9 cellular contexts compared by ENCODE assay signal in the genomic region with DNA sequence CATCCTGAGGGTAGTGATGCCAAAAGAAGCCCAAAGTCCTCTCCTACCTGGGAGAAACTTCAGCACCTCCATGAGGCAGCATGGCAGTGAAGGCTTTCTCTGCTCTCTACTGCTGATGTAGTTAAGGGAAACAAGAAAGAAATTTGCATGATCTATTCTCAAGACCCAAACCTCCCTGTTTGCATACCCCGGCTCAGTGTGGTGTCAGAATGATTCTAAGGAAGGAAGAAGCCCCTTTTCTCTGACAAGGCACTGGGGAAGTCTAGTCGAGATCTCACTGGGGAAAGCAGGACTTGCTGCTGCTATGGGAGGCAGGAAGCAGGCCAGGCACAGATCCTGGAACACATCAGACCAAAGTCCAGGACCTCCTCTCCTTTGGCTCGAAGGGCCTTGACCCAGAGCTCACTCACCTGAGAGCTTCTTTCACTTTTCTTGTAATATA.
DNase-seq lines count a peak whose midpoint lies in the region; ATAC-seq and TF ChIP-seq lines count a peak whose summit lies in the region.
"Had no signal": no experiment of that assay in that cellular context is flagged by ENCODE, and none has a peak within 500 bp of the region (broad histone marks: within the 10 kb centered on the region; RNA-seq: fewer than 3 reads in every experiment).

No MANE protein-coding gene starts in this region.

- H3K27me3 ChIP-seq in psoas muscle (ENCODE audit: insufficient read depth in 3 of 3, low read length in 2 of 3): no peaks in the 10 kb centered on the region

- 73 to 82% (median 79%) methylated on average over 3 of the region's 3 CpGs for WGBS in psoas muscle, 3 donors

- H3K36me3 ChIP-seq in psoas muscle (ENCODE audit: insufficient read depth in 1 of 2, low read depth in 1 of 2): no peaks in the 10 kb centered on the region

- DNase-seq in NCI-H526 (lab: John Stamatoyannopoulos, UW) (peak; percentile 34 to 57), psoas muscle (no peak), head of caudate nucleus (no peak), inferior parietal cortex (ENCODE audit: extremely low spot score) (no peak), NCI-H2196 (lab: John Stamatoyannopoulos, UW; ENCODE audit: unreplicated experiment) (no peak)
- DNase-seq: activated CD4-positive, alpha-beta T cell treated with anti-CD3 and anti-CD28 coated beads for 4 hours; IMR-90 had no signal

- H3K4me1 ChIP-seq in psoas muscle: peaks cover 41% of the 10 kb centered on the region

- H3K9me3 ChIP-seq in psoas muscle: no peaks in the 10 kb centered on the region

- peak; percentile 90 for ATAC-seq in GM19025 (IDR thresholded peaks at IDR 0.05; ENCODE audit: low read depth, unreplicated experiment)
- peak; percentile 89 for ATAC-seq in HG02623 (IDR thresholded peaks at IDR 0.05; ENCODE audit: unreplicated experiment)
- no peak for ATAC-seq in psoas muscle

- intact Hi-C loops in psoas muscle (cut with DNase I) (no loop called here), head of caudate nucleus (cut with DNase I) (no loop called here)

- H3K27ac ChIP-seq in psoas muscle: peak overlapping the region; percentile 12

- H3K4me3 ChIP-seq in psoas muscle: no peak overlapping the region

- TF ChIP-seq CTCF in psoas muscle (IDR thresholded peaks at IDR 0.05): no peak

Comparison
In these comparisons a context has a peak if more than half of its experiments do, and no peak if none do; other contexts are left out.
1. ATAC-seq: peak in GM19025 (single experiment) and HG02623 (single experiment); none in psoas muscle (0 of 4).
2. DNase-seq: peak in NCI-H526 (2 of 2); none in psoas muscle (0 of 2), head of caudate nucleus (0 of 42), inferior parietal cortex (single experiment) and NCI-H2196 (single experiment).